Comparison of ENCODE assay signal across 9 cellular contexts in genomic region chr11:74726547-74727182, GRCh38. TPM values are rescaled to one million over a fixed set of nuclear protein-coding genes. Genes with fewer than 3 reads are reported as not detected.
DNase-seq lines count a peak whose midpoint lies in the region; ATAC-seq and TF ChIP-seq lines count a peak whose summit lies in the region.
"Had no signal": no experiment of that assay in that cellular context is flagged by ENCODE, and none has a peak within 500 bp of the region (broad histone marks: within the 10 kb centered on the region; RNA-seq: fewer than 3 reads in every experiment).

No MANE protein-coding gene starts in this region.

- no peak overlapping the region for H3K27ac Mint-ChIP-seq in activated CD8-positive, alpha-beta T cell treated with anti-CD3 and anti-CD28 coated beads, Interleukin-2, amount 10 ng/mL, durations not matched to agents 7 days and 5 days
- no peak overlapping the region for H3K27ac Mint-ChIP-seq in endothelial cell (ENCODE audit: unreplicated experiment)
- H3K27ac Mint-ChIP-seq in stimulated activated effector memory CD8-positive, alpha-beta T cell treated with anti-CD3 and anti-CD28 coated beads, Interleukin-12 subunit alpha, Interleukin-12 subunit beta, amount 100 ng/mL, for 72 hours: no peak overlapping the region

- H3K4me1 Mint-ChIP-seq in activated CD8-positive, alpha-beta T cell treated with anti-CD3 and anti-CD28 coated beads, Interleukin-2, amount 10 ng/mL, durations not matched to agents 7 days and 5 days (ENCODE audit: low read depth): no peaks in the 10 kb centered on the region
- H3K4me1 Mint-ChIP-seq in endothelial cell (ENCODE audit: unreplicated experiment): peaks cover 1% of the 10 kb centered on the region
- peaks cover 9% of the 10 kb centered on the region for H3K4me1 Mint-ChIP-seq in stimulated activated effector memory CD8-positive, alpha-beta T cell treated with anti-CD3 and anti-CD28 coated beads, Interleukin-12 subunit alpha, Interleukin-12 subunit beta, amount 100 ng/mL, for 72 hours

- POLR2A ChIA-PET in activated CD8-positive, alpha-beta T cell treated with anti-CD3 and anti-CD28 coated beads, Interleukin-2, amount 10 ng/mL, durations not matched to agents 7 days and 5 days (lab: Charles Lee): no interaction called here

- CTCF ChIA-PET in activated CD8-positive, alpha-beta T cell treated with anti-CD3 and anti-CD28 coated beads, Interleukin-2, amount 10 ng/mL, durations not matched to agents 7 days and 5 days (lab: Charles Lee): interaction anchor here (0.6 to 6.9 kb wide), 18 partner anchors 8 to 420 kb away, joined by 3 to 65 read pairs (median 4); partner anchors contain the start of gene POLD3

- H3K36me3 ChIP-seq in mucosa of descending colon (ENCODE audit: low read depth): no peaks in the 10 kb centered on the region

- no peak overlapping the region for H3K4me3 ChIP-seq in AG09309 (ENCODE audit: control insufficient read depth, low read depth, low read length)
- no peak overlapping the region for H3K4me3 ChIP-seq in mucosa of descending colon

- ATAC-seq in GM18867 (IDR thresholded peaks at IDR 0.05; ENCODE audit: unreplicated experiment) (peak; percentile 94), HG03342 (IDR thresholded peaks at IDR 0.05; ENCODE audit: unreplicated experiment) (peak; percentile 89), mucosa of descending colon (peak; percentile 97)
- ATAC-seq in activated CD8-positive, alpha-beta T cell treated with anti-CD3 and anti-CD28 coated beads, Interleukin-2, amount 10 ng/mL, durations not matched to agents 7 days and 5 days: peak; percentile 93
- peak; percentile 87 for ATAC-seq in stimulated activated effector memory CD8-positive, alpha-beta T cell treated with anti-CD3 and anti-CD28 coated beads, Interleukin-12 subunit alpha, Interleukin-12 subunit beta, amount 100 ng/mL, for 72 hours

- H3K9me3 Mint-ChIP-seq in activated CD8-positive, alpha-beta T cell treated with anti-CD3 and anti-CD28 coated beads, Interleukin-2, amount 10 ng/mL, durations not matched to agents 7 days and 5 days (ENCODE audit: insufficient read depth): no peaks in the 10 kb centered on the region
- no peaks in the 10 kb centered on the region for H3K9me3 Mint-ChIP-seq in endothelial cell (ENCODE audit: unreplicated experiment)
- H3K9me3 Mint-ChIP-seq in stimulated activated effector memory CD8-positive, alpha-beta T cell treated with anti-CD3 and anti-CD28 coated beads, Interleukin-12 subunit alpha, Interleukin-12 subunit beta, amount 100 ng/mL, for 72 hours: no peaks in the 10 kb centered on the region

- no peak overlapping the region for H3K4me3 Mint-ChIP-seq in activated CD8-positive, alpha-beta T cell treated with anti-CD3 and anti-CD28 coated beads, Interleukin-2, amount 10 ng/mL, durations not matched to agents 7 days and 5 days
- H3K4me3 Mint-ChIP-seq in endothelial cell (ENCODE audit: unreplicated experiment): no peak overlapping the region
- H3K4me3 Mint-ChIP-seq in stimulated activated effector memory CD8-positive, alpha-beta T cell treated with anti-CD3 and anti-CD28 coated beads, Interleukin-12 subunit alpha, Interleukin-12 subunit beta, amount 100 ng/mL, for 72 hours: no peak overlapping the region

- intact Hi-C loops in mucosa of descending colon (cut with DNase I, micrococcal nuclease): loop anchor here in 1 of 2 donors (5.0 kb wide), 1 partner anchor 114 kb away; no protein-coding TSS in a partner anchor

- TF ChIP-seq CTCF in AG09309 (IDR thresholded peaks at IDR 0.05; ENCODE audit: control insufficient read depth, insufficient read depth, low read depth, low read length, missing control alignments) (peak; percentile 97), endothelial cell (IDR thresholded peaks at IDR 0.05; ENCODE audit: unreplicated experiment) (peak; percentile 75), mucosa of descending colon (IDR thresholded peaks at IDR 0.05) (peak; percentile 78)

- no peaks in the 10 kb centered on the region for H3K36me3 Mint-ChIP-seq in activated CD8-positive, alpha-beta T cell treated with anti-CD3 and anti-CD28 coated beads, Interleukin-2, amount 10 ng/mL, durations not matched to agents 7 days and 5 days (ENCODE audit: low read depth)
- no peaks in the 10 kb centered on the region for H3K36me3 Mint-ChIP-seq in endothelial cell (ENCODE audit: low read depth, unreplicated experiment)
- no peaks in the 10 kb centered on the region for H3K36me3 Mint-ChIP-seq in stimulated activated effector memory CD8-positive, alpha-beta T cell treated with anti-CD3 and anti-CD28 coated beads, Interleukin-12 subunit alpha, Interleukin-12 subunit beta, amount 100 ng/mL, for 72 hours

- DNase-seq in AG09309 (ENCODE audit: low read depth): peak; percentile 33
- peak; percentile 76 for DNase-seq in NCI-H774 (lab: John Stamatoyannopoulos, UW)
- peak; percentile 67 for DNase-seq in activated CD8-positive, alpha-beta T cell treated with anti-CD3 and anti-CD28 coated beads, Interleukin-2, amount 10 ng/mL, durations not matched to agents 7 days and 5 days
- peak; percentile 76 for DNase-seq in endothelial cell (ENCODE audit: low spot score)
- peak; percentile 69 to 79 (median 74) for DNase-seq in mucosa of descending colon
- DNase-seq in stimulated activated effector memory CD8-positive, alpha-beta T cell treated with anti-CD3 and anti-CD28 coated beads, Interleukin-12 subunit alpha, Interleukin-12 subunit beta, amount 100 ng/mL, for 72 hours (ENCODE audit: low spot score in 2 of 2): peak; percentile 46 to 75

- no peaks in the 10 kb centered on the region for H3K9me3 ChIP-seq in mucosa of descending colon

- peaks cover 6% of the 10 kb centered on the region for H3K4me1 ChIP-seq in mucosa of descending colon (ENCODE audit: low read depth)

- H3K27me3 Mint-ChIP-seq in activated CD8-positive, alpha-beta T cell treated with anti-CD3 and anti-CD28 coated beads, Interleukin-2, amount 10 ng/mL, durations not matched to agents 7 days and 5 days (ENCODE audit: low read depth): peaks cover 47% of the 10 kb centered on the region
- peaks cover 17% of the 10 kb centered on the region for H3K27me3 Mint-ChIP-seq in endothelial cell (ENCODE audit: unreplicated experiment)

RNA-seq across cellular contexts. Expression of gene CHRDL2, which starts 4.6 kb away (rescaled TPM):
- not detected for total RNA-seq in activated CD8-positive, alpha-beta T cell treated with anti-CD3 and anti-CD28 coated beads, Interleukin-2, amount 10 ng/mL, durations not matched to agents 7 days and 5 days
- total RNA-seq in endothelial cell (ENCODE audit: unreplicated experiment) (0.21 TPM), mucosa of descending colon (10 to 100 TPM in 2 of 3 donors, not detected in 1; 41.2 to 52.2 TPM)
- total RNA-seq: subcutaneous adipose tissue had no signal

RNA-seq across cellular contexts. Expression of gene RNF169, which starts 22.0 kb away (rescaled TPM):
- total RNA-seq in activated CD8-positive, alpha-beta T cell treated with anti-CD3 and anti-CD28 coated beads, Interleukin-2, amount 10 ng/mL, durations not matched to agents 7 days and 5 days: 10 to 100 TPM; 15.2 to 16.6 TPM
- total RNA-seq in endothelial cell (ENCODE audit: unreplicated experiment) (16.8 TPM), mucosa of descending colon (10 to 100 TPM; 12.5 to 22.0 (median 14.0) TPM)
